Comparison of ENCODE assay signal across 1 cellular context in the genomic region with DNA sequence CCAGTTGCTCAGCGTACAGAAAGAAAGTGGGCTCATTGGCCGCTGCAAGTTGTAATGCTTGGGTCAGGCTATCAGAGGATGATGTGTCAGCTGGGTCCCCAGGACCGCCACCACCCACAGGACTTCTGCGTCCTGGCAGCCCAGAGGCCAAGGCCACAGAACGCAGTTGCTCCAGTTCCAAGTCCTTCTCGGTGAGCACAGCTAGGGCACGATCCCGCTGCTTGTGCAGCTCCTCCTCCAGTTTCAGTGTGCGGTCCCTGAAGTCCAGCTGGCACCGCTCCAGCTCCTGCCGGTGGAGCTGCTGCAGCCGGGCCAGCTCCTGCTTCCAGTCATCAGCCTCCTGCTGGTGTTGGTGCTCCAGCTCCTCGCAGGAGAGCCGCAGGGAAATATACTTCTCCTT.
TF ChIP-seq lines count a peak whose summit lies in the region.

No MANE protein-coding gene starts in this region.

TF ChIP-seq in HepG2, 621 proteins besides CTCF, POLR2A, EP300 and RAD21 (continued from another document and continues in another):
- TF ChIP-seq, protein P1, sequence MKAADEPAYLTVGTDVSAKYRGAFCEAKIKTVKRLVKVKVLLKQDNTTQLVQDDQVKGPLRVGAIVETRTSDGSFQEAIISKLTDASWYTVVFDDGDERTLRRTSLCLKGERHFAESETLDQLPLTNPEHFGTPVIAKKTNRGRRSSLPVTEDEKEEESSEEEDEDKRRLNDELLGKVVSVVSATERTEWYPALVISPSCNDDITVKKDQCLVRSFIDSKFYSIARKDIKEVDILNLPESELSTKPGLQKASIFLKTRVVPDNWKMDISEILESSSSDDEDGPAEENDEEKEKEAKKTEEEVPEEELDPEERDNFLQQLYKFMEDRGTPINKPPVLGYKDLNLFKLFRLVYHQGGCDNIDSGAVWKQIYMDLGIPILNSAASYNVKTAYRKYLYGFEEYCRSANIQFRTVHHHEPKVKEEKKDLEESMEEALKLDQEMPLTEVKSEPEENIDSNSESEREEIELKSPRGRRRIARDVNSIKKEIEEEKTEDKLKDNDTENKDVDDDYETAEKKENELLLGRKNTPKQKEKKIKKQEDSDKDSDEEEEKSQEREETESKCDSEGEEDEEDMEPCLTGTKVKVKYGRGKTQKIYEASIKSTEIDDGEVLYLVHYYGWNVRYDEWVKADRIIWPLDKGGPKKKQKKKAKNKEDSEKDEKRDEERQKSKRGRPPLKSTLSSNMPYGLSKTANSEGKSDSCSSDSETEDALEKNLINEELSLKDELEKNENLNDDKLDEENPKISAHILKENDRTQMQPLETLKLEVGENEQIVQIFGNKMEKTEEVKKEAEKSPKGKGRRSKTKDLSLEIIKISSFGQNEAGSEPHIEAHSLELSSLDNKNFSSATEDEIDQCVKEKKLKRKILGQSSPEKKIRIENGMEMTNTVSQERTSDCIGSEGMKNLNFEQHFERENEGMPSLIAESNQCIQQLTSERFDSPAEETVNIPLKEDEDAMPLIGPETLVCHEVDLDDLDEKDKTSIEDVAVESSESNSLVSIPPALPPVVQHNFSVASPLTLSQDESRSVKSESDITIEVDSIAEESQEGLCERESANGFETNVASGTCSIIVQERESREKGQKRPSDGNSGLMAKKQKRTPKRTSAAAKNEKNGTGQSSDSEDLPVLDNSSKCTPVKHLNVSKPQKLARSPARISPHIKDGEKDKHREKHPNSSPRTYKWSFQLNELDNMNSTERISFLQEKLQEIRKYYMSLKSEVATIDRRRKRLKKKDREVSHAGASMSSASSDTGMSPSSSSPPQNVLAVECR (CRISPR knock-in tag; IDR thresholded peaks at IDR 0.05; ENCODE audit: borderline replicate concordance), result peak; percentile 72; the same call in 1 of the 2 replicates
- TF ChIP-seq, protein P2, sequence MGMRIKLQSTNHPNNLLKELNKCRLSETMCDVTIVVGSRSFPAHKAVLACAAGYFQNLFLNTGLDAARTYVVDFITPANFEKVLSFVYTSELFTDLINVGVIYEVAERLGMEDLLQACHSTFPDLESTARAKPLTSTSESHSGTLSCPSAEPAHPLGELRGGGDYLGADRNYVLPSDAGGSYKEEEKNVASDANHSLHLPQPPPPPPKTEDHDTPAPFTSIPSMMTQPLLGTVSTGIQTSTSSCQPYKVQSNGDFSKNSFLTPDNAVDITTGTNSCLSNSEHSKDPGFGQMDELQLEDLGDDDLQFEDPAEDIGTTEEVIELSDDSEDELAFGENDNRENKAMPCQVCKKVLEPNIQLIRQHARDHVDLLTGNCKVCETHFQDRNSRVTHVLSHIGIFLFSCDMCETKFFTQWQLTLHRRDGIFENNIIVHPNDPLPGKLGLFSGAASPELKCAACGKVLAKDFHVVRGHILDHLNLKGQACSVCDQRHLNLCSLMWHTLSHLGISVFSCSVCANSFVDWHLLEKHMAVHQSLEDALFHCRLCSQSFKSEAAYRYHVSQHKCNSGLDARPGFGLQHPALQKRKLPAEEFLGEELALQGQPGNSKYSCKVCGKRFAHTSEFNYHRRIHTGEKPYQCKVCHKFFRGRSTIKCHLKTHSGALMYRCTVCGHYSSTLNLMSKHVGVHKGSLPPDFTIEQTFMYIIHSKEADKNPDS (CRISPR knock-in tag; IDR thresholded peaks at IDR 0.05), result 0 out of 2 replicates have a peak, but pooled peaks have one; percentile 19
- TF ChIP-seq SOX6 (IDR thresholded peaks at IDR 0.05), result no peak
- TF ChIP-seq SOX6 (CRISPR knock-in tag; IDR thresholded peaks at IDR 0.05), result peak; percentile 54
- TF ChIP-seq ZNF607 (CRISPR knock-in tag; IDR thresholded peaks at IDR 0.05; ENCODE audit: borderline replicate concordance), result no peak
- TF ChIP-seq, protein P3, sequence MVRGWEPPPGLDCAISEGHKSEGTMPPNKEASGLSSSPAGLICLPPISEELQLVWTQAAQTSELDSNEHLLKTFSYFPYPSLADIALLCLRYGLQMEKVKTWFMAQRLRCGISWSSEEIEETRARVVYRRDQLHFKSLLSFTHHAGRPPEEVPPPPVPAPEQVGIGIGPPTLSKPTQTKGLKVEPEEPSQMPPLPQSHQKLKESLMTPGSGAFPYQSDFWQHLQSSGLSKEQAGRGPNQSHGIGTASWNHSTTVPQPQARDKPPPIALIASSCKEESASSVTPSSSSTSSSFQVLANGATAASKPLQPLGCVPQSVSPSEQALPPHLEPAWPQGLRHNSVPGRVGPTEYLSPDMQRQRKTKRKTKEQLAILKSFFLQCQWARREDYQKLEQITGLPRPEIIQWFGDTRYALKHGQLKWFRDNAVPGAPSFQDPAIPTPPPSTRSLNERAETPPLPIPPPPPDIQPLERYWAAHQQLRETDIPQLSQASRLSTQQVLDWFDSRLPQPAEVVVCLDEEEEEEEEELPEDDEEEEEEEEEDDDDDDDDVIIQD (CRISPR knock-in tag; IDR thresholded peaks at IDR 0.05; ENCODE audit: low read depth), result no peak
- TF ChIP-seq THYN1 (CRISPR knock-in tag; IDR thresholded peaks at IDR 0.05; ENCODE audit: borderline replicate concordance, low read depth), result no peak
- no peak for TF ChIP-seq MAFK (conservative IDR thresholded peaks at IDR 0.05 in 1 of 2, IDR thresholded peaks at IDR 0.05 in 1 of 2; ENCODE audit: low read length in 2 of 2)
- TF ChIP-seq, protein P4, sequence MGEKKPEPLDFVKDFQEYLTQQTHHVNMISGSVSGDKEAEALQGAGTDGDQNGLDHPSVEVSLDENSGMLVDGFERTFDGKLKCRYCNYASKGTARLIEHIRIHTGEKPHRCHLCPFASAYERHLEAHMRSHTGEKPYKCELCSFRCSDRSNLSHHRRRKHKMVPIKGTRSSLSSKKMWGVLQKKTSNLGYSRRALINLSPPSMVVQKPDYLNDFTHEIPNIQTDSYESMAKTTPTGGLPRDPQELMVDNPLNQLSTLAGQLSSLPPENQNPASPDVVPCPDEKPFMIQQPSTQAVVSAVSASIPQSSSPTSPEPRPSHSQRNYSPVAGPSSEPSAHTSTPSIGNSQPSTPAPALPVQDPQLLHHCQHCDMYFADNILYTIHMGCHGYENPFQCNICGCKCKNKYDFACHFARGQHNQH (CRISPR knock-in tag; IDR thresholded peaks at IDR 0.05), result 0 out of 2 replicates have a peak, but pooled peaks have one; percentile 43
- no peak for TF ChIP-seq ZSCAN30 (CRISPR knock-in tag; IDR thresholded peaks at IDR 0.05)
- TF ChIP-seq, protein P5, sequence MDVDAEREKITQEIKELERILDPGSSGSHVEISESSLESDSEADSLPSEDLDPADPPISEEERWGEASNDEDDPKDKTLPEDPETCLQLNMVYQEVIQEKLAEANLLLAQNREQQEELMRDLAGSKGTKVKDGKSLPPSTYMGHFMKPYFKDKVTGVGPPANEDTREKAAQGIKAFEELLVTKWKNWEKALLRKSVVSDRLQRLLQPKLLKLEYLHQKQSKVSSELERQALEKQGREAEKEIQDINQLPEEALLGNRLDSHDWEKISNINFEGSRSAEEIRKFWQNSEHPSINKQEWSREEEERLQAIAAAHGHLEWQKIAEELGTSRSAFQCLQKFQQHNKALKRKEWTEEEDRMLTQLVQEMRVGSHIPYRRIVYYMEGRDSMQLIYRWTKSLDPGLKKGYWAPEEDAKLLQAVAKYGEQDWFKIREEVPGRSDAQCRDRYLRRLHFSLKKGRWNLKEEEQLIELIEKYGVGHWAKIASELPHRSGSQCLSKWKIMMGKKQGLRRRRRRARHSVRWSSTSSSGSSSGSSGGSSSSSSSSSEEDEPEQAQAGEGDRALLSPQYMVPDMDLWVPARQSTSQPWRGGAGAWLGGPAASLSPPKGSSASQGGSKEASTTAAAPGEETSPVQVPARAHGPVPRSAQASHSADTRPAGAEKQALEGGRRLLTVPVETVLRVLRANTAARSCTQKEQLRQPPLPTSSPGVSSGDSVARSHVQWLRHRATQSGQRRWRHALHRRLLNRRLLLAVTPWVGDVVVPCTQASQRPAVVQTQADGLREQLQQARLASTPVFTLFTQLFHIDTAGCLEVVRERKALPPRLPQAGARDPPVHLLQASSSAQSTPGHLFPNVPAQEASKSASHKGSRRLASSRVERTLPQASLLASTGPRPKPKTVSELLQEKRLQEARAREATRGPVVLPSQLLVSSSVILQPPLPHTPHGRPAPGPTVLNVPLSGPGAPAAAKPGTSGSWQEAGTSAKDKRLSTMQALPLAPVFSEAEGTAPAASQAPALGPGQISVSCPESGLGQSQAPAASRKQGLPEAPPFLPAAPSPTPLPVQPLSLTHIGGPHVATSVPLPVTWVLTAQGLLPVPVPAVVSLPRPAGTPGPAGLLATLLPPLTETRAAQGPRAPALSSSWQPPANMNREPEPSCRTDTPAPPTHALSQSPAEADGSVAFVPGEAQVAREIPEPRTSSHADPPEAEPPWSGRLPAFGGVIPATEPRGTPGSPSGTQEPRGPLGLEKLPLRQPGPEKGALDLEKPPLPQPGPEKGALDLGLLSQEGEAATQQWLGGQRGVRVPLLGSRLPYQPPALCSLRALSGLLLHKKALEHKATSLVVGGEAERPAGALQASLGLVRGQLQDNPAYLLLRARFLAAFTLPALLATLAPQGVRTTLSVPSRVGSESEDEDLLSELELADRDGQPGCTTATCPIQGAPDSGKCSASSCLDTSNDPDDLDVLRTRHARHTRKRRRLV (CRISPR knock-in tag; IDR thresholded peaks at IDR 0.05), result no peak
- TF ChIP-seq, protein P6, sequence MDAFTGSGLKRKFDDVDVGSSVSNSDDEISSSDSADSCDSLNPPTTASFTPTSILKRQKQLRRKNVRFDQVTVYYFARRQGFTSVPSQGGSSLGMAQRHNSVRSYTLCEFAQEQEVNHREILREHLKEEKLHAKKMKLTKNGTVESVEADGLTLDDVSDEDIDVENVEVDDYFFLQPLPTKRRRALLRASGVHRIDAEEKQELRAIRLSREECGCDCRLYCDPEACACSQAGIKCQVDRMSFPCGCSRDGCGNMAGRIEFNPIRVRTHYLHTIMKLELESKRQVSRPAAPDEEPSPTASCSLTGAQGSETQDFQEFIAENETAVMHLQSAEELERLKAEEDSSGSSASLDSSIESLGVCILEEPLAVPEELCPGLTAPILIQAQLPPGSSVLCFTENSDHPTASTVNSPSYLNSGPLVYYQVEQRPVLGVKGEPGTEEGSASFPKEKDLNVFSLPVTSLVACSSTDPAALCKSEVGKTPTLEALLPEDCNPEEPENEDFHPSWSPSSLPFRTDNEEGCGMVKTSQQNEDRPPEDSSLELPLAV (CRISPR knock-in tag; conservative IDR thresholded peaks at IDR 0.05; ENCODE audit: low read depth), result no peak
- TF ChIP-seq KDM3A (CRISPR knock-in tag; IDR thresholded peaks at IDR 0.05; ENCODE audit: low read depth), result peak; percentile 38; the same call in 1 of the 2 replicates
- no peak for TF ChIP-seq SNAI1 (CRISPR knock-in tag; IDR thresholded peaks at IDR 0.05; ENCODE audit: borderline replicate concordance)
- TF ChIP-seq, protein P7, sequence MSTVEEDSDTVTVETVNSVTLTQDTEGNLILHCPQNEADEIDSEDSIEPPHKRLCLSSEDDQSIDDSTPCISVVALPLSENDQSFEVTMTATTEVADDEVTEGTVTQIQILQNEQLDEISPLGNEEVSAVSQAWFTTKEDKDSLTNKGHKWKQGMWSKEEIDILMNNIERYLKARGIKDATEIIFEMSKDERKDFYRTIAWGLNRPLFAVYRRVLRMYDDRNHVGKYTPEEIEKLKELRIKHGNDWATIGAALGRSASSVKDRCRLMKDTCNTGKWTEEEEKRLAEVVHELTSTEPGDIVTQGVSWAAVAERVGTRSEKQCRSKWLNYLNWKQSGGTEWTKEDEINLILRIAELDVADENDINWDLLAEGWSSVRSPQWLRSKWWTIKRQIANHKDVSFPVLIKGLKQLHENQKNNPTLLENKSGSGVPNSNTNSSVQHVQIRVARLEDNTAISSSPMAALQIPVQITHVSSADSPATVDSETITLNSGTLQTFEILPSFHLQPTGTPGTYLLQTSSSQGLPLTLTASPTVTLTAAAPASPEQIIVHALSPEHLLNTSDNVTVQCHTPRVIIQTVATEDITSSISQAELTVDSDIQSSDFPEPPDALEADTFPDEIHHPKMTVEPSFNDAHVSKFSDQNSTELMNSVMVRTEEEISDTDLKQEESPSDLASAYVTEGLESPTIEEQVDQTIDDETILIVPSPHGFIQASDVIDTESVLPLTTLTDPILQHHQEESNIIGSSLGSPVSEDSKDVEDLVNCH (CRISPR knock-in tag; IDR thresholded peaks at IDR 0.05), result no peak
- no peak; the same call in 1 of the 2 replicates for TF ChIP-seq RXRA (CRISPR knock-in tag; IDR thresholded peaks at IDR 0.05)
- TF ChIP-seq SAP130 (CRISPR knock-in tag; IDR thresholded peaks at IDR 0.05; ENCODE audit: low read depth), result peak; percentile 66; the same call in 1 of the 2 replicates
- TF ChIP-seq SIX4 (CRISPR knock-in tag; IDR thresholded peaks at IDR 0.05), result no peak
- no peak for TF ChIP-seq DPF2 (CRISPR knock-in tag; IDR thresholded peaks at IDR 0.05; ENCODE audit: borderline replicate concordance, low read depth)
- no peak for TF ChIP-seq TBX2 (CRISPR knock-in tag; IDR thresholded peaks at IDR 0.05; ENCODE audit: borderline replicate concordance)
- TF ChIP-seq HOXA9 (CRISPR knock-in tag; IDR thresholded peaks at IDR 0.05; ENCODE audit: borderline replicate concordance), result no peak
- TF ChIP-seq MIER2 (CRISPR knock-in tag; IDR thresholded peaks at IDR 0.05), result no peak
- TF ChIP-seq, protein P8, sequence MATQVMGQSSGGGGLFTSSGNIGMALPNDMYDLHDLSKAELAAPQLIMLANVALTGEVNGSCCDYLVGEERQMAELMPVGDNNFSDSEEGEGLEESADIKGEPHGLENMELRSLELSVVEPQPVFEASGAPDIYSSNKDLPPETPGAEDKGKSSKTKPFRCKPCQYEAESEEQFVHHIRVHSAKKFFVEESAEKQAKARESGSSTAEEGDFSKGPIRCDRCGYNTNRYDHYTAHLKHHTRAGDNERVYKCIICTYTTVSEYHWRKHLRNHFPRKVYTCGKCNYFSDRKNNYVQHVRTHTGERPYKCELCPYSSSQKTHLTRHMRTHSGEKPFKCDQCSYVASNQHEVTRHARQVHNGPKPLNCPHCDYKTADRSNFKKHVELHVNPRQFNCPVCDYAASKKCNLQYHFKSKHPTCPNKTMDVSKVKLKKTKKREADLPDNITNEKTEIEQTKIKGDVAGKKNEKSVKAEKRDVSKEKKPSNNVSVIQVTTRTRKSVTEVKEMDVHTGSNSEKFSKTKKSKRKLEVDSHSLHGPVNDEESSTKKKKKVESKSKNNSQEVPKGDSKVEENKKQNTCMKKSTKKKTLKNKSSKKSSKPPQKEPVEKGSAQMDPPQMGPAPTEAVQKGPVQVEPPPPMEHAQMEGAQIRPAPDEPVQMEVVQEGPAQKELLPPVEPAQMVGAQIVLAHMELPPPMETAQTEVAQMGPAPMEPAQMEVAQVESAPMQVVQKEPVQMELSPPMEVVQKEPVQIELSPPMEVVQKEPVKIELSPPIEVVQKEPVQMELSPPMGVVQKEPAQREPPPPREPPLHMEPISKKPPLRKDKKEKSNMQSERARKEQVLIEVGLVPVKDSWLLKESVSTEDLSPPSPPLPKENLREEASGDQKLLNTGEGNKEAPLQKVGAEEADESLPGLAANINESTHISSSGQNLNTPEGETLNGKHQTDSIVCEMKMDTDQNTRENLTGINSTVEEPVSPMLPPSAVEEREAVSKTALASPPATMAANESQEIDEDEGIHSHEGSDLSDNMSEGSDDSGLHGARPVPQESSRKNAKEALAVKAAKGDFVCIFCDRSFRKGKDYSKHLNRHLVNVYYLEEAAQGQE (IDR thresholded peaks at IDR 0.05; ENCODE audit: borderline replicate concordance in 1 of 2, low read depth in 1 of 2, low read length in 2 of 2), result no peak
- TF ChIP-seq ZSCAN25 (CRISPR knock-in tag; IDR thresholded peaks at IDR 0.05), result no peak
- TF ChIP-seq ZNF430 (CRISPR knock-in tag; IDR thresholded peaks at IDR 0.05), result no peak
